Comparison of ENCODE assay signal across 9 cellular contexts in genomic region chr1:27968692-27969091, GRCh38. TPM values are rescaled to one million over a fixed set of nuclear protein-coding genes. Genes with fewer than 3 reads are reported as not detected.
A peak's percentile ranks its signal among the peaks of the same experiment; 100 is the strongest.
DNase-seq lines count a peak whose midpoint lies in the region; ATAC-seq lines count a peak whose summit lies in the region.
"Had no signal": no experiment of that assay in that cellular context is flagged by ENCODE, and none has a peak within 500 bp of the region (broad histone marks: within the 10 kb centered on the region; RNA-seq: fewer than 3 reads in every experiment).

No MANE protein-coding gene starts in this region.

- H3K9ac ChIP-seq in adipocyte (ENCODE audit: low read length) = peak overlapping the region; percentile 27
- H3K9ac ChIP-seq: KMS-11 had no signal

- H3K27me3 ChIP-seq in adipocyte (replicated peaks; ENCODE audit: control insufficient read depth, insufficient read depth, low read length) = no peaks in the 10 kb centered on the region

- H3K4me1 ChIP-seq in adipocyte (ENCODE audit: control insufficient read depth, insufficient read depth, low read length) = peaks cover 47% of the 10 kb centered on the region

- ATAC-seq in left colon (peak; percentile 75), left ventricle myocardium superior (no peak)

- no peaks in the 10 kb centered on the region for H3K9me3 ChIP-seq in adipocyte (ENCODE audit: control insufficient read depth, low read length)

- intact Hi-C loops in left colon (cut with DNase I, micrococcal nuclease) (no loop called here), left ventricle myocardium superior (cut with micrococcal nuclease) (no loop called here)

- no peak overlapping the region for H3K4me3 ChIP-seq in adipocyte (ENCODE audit: low read length)

- peaks cover 15% of the 10 kb centered on the region for H3K36me3 ChIP-seq in adipocyte (ENCODE audit: control insufficient read depth, insufficient read depth, low read length, severe bottlenecking)

- peak; percentile 94 for DNase-seq in AG08395 (ENCODE audit: low spot score)
- peak; percentile 93 for DNase-seq in HCEC 1CT
- peak; percentile 76 for DNase-seq in adipocyte (ENCODE audit: low read depth)
- no peak for DNase-seq in left colon
- DNase-seq in SHP77 (lab: John Stamatoyannopoulos, UW) = no peak
- no peak for DNase-seq in effector CD8-positive, alpha-beta T cell (lab: John Stamatoyannopoulos, UW)
- no peak for DNase-seq in left ventricle myocardium superior
- DNase-seq in AML-193 (lab: John Stamatoyannopoulos, UW) = no peak

RNA-seq across cellular contexts. Expression of gene XKR8, which starts 8.9 kb away (rescaled TPM):
- 1 to 10 TPM; 8.4 to 9.9 TPM for total RNA-seq in left colon
- total RNA-seq in left ventricle myocardium superior = 5.3 TPM

RNA-seq across cellular contexts. Expression of gene SMPDL3B, which starts 33.9 kb away (rescaled TPM):
- total RNA-seq in left colon (10 to 100 TPM; 57.1 to 62.4 TPM), left ventricle myocardium superior (not detected)

RNA-seq across cellular contexts. Expression of gene RPA2, which starts 54.3 kb away (rescaled TPM):
- total RNA-seq in left colon (10 to 100 TPM; 21.2 to 23.1 TPM), left ventricle myocardium superior (25.5 TPM)

Comparison
In these comparisons a context has a peak if more than half of its experiments do, and no peak if none do; other contexts are left out.
1. DNase-seq: peak in AG08395 (single experiment), HCEC 1CT (single experiment) and adipocyte (single experiment); none in left colon (0 of 2), SHP77 (0 of 2), effector CD8-positive, alpha-beta T cell (single experiment), left ventricle myocardium superior (single experiment) and AML-193 (0 of 2).
2. RNA of gene SMPDL3B, which starts 33.9 kb away (total RNA-seq): 57.1 to 62.4 TPM in left colon; not detected in left ventricle myocardium superior (single experiment); every median in the first group is over 10 times any median in the second.